Comparison of ENCODE assay signal across 1 cellular context in genomic region chrX:19846995-19847790, GRCh38.
TF ChIP-seq lines count a peak whose summit lies in the region.

No MANE protein-coding gene starts in this region.

TF ChIP-seq in K562, 482 proteins besides CTCF, POLR2A, EP300 and RAD21 (continued from another document):
- TF ChIP-seq RREB1 (CRISPR knock-in tag; IDR thresholded peaks at IDR 0.05) (no peak), ATF3 (IDR thresholded peaks at IDR 0.05) (peak; percentile 55; the same call in 1 of the 2 replicates), ATF3 (CRISPR knock-in tag; conservative IDR thresholded peaks at IDR 0.05) (no peak), VEZF1 (CRISPR knock-in tag; IDR thresholded peaks at IDR 0.05) (0 out of 2 replicates have a peak, but pooled peaks have one; percentile 30), BHLHE40 (IDR thresholded peaks at IDR 0.05; ENCODE audit: low read length) (0 out of 2 replicates have a peak, but pooled peaks have one; percentile 28), ESRRA (IDR thresholded peaks at IDR 0.05; ENCODE audit: borderline replicate concordance, low read depth) (no peak), JUND (IDR thresholded peaks at IDR 0.05; ENCODE audit: borderline replicate concordance, low read depth, low read length) (peak; percentile 78; the same call in 1 of the 2 replicates), JUND (tag; IDR thresholded peaks at IDR 0.05; ENCODE audit: borderline replicate concordance, low read depth, low read length) (peak; percentile 68; the same call in 1 of the 3 replicates), FOSL1 (tag; conservative IDR thresholded peaks at IDR 0.05) (peak; percentile 68), ZNF699 (CRISPR knock-in tag; IDR thresholded peaks at IDR 0.05; ENCODE audit: insufficient replicate concordance) (no peak), CREM (IDR thresholded peaks at IDR 0.05; ENCODE audit: low read depth) (0 out of 2 replicates have a peak, but pooled peaks have one; percentile 10), POLR2AphosphoS2 (IDR thresholded peaks at IDR 0.05; ENCODE audit: low read length) (no peak), ELK3 (CRISPR knock-in tag; IDR thresholded peaks at IDR 0.05) (no peak), ZNF316 (IDR thresholded peaks at IDR 0.05) (peak; percentile 38), MAFG (tag; conservative IDR thresholded peaks at IDR 0.05) (peak; percentile 29; the same call in 1 of the 2 replicates), TRIM25 (IDR thresholded peaks at IDR 0.05; ENCODE audit: borderline replicate concordance) (no peak), ZNF75A (CRISPR knock-in tag; IDR thresholded peaks at IDR 0.05) (no peak), NRF1 (conservative IDR thresholded peaks at IDR 0.05 in 1 of 2, IDR thresholded peaks at IDR 0.05 in 1 of 2) (no peak), PRDM10 (IDR thresholded peaks at IDR 0.05; ENCODE audit: partially characterized antibody) (peak; percentile 49)
